Comparison of ENCODE assay signal across 1 cellular context in the genomic region with DNA sequence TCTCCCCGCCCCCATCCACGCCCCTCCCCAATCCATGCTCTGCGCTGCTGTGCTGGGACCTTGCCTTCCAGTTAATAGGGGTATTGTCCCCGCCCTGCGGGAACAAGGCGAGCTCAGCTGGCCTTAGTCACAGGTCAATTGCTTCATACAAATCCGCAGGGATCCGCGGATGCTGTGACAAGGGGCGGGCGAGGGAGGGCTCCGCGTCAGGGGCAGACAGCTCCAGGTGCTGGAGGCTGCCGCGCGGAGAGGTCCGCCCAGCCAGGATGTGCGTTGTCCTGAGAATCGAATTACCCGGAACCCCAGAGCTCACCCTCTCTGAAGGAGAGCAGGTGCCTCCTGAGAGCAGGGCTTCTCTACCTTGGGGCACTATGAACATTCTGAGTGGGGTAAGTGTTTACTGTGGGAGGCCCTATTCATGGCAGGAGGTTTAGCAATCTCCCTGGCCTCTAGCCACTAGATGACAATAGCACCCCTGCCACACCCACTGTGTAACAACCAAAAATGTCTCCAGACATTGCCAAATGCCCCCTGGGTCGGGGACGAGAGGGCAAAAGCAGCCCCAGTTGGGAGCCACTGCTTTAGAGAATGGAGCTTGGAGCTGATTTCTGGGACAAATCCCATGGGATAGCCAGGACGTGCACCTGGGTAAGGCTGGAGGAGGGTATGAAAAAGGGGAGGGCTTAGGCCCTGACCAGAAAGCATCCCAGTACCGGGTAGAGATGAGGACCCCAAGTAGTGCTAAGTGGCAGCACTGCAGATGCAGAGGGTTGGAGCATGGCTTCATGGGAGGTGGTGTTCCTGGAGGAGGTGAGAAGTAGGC.
TF ChIP-seq lines count a peak whose summit lies in the region.

No MANE protein-coding gene starts in this region.

TF ChIP-seq in SK-N-SH, 30 proteins besides CTCF, POLR2A, EP300 and RAD21 (continued from another document):
- TF ChIP-seq, protein P1, sequence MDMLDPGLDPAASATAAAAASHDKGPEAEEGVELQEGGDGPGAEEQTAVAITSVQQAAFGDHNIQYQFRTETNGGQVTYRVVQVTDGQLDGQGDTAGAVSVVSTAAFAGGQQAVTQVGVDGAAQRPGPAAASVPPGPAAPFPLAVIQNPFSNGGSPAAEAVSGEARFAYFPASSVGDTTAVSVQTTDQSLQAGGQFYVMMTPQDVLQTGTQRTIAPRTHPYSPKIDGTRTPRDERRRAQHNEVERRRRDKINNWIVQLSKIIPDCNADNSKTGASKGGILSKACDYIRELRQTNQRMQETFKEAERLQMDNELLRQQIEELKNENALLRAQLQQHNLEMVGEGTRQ (IDR thresholded peaks at IDR 0.05; ENCODE audit: borderline replicate concordance, low read depth, low read length), result no peak
- TF ChIP-seq NRF1 (IDR thresholded peaks at IDR 0.05; ENCODE audit: low read depth, low read length) (no peak), FOXJ3 (CRISPR knock-in tag; IDR thresholded peaks at IDR 0.05) (no peak), JUND (IDR thresholded peaks at IDR 0.05) (no peak), MEF2A (IDR thresholded peaks at IDR 0.05; ENCODE audit: borderline replicate concordance, low read depth) (no peak), SIN3A (IDR thresholded peaks at IDR 0.05; ENCODE audit: borderline replicate concordance, low read depth, low read length) (no peak), FOXM1 (IDR thresholded peaks at IDR 0.05; ENCODE audit: low read depth) (no peak)
- TF ChIP-seq, protein P2, sequence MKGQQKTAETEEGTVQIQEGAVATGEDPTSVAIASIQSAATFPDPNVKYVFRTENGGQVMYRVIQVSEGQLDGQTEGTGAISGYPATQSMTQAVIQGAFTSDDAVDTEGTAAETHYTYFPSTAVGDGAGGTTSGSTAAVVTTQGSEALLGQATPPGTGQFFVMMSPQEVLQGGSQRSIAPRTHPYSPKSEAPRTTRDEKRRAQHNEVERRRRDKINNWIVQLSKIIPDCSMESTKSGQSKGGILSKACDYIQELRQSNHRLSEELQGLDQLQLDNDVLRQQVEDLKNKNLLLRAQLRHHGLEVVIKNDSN (IDR thresholded peaks at IDR 0.05; ENCODE audit: borderline replicate concordance, low read depth), result no peak
